1 cellular context compared by ENCODE assay signal in genomic region chr1:227767401-227768396, GRCh38.
TF ChIP-seq lines count a peak whose summit lies in the region.

No MANE protein-coding gene starts in this region.

TF ChIP-seq in H1, 55 proteins besides CTCF, POLR2A, EP300 and RAD21:
- TF ChIP-seq GABPA (IDR thresholded peaks at IDR 0.05; ENCODE audit: borderline replicate concordance, insufficient read depth, low read length) (no peak), FOSL1 (IDR thresholded peaks at IDR 0.05; ENCODE audit: insufficient read depth, low read depth, low read length) (no peak), ZNF274 (IDR thresholded peaks at IDR 0.05; ENCODE audit: borderline replicate concordance, extremely low read depth, low read length) (no peak), SP2 (IDR thresholded peaks at IDR 0.05; ENCODE audit: low read length) (no peak), SIX5 (IDR thresholded peaks at IDR 0.05; ENCODE audit: low read depth, low read length) (no peak), PHF8 (conservative IDR thresholded peaks at IDR 0.05; ENCODE audit: low read depth, low read length) (no peak), JUN (IDR thresholded peaks at IDR 0.05; ENCODE audit: low read depth, low read length) (no peak), CBX5 (IDR thresholded peaks at IDR 0.05; ENCODE audit: low read depth, low read length) (no peak), ATF2 (IDR thresholded peaks at IDR 0.05; ENCODE audit: low read length) (no peak), CTBP2 (IDR thresholded peaks at IDR 0.05; ENCODE audit: borderline replicate concordance, insufficient read depth, insufficient read length, low read length) (no peak), HDAC6 (IDR thresholded peaks at IDR 0.05; ENCODE audit: low read depth, low read length) (no peak), SIN3A (conservative IDR thresholded peaks at IDR 0.05 in 1 of 2, IDR thresholded peaks at IDR 0.05 in 1 of 2; ENCODE audit: low read depth in 1 of 2, low read length in 2 of 2) (no peak), EGR1 (IDR thresholded peaks at IDR 0.05; ENCODE audit: borderline replicate concordance, low read depth, low read length) (no peak), USF2 (IDR thresholded peaks at IDR 0.05; ENCODE audit: low read length) (no peak), POLR2AphosphoS5 (IDR thresholded peaks at IDR 0.05; ENCODE audit: low read depth, low read length) (no peak; the same call in 1 of the 2 replicates), SAP30 (IDR thresholded peaks at IDR 0.05; ENCODE audit: insufficient read depth, insufficient replicate concordance, low read length) (no peak), TAF7 (optimal IDR thresholded peaks at IDR 0.05; ENCODE audit: borderline replicate concordance, low read depth, low read length) (no peak), E2F6 (IDR thresholded peaks at IDR 0.05) (no peak)
